ENCODE assay signal across 1 cellular context in genomic region chr12:106302401-106303201, GRCh38.
TF ChIP-seq lines count a peak whose summit lies in the region.

TSS of gene TCP11L2 (plus strand) at chr12:106302733. CDS start at chr12:106311076, 8,343 bp downstream.

TF ChIP-seq in HepG2, 621 proteins besides CTCF, POLR2A, EP300 and RAD21 (continued from another document and continues in another):
- TF ChIP-seq ZNF350 (CRISPR knock-in tag; IDR thresholded peaks at IDR 0.05; ENCODE audit: borderline replicate concordance, low read depth) (peak; percentile 79; the same call in 1 of the 2 replicates), ZNF275 (CRISPR knock-in tag; IDR thresholded peaks at IDR 0.05; ENCODE audit: borderline replicate concordance) (0 out of 2 replicates have a peak, but pooled peaks have one; percentile 58), PHF21A (CRISPR knock-in tag; IDR thresholded peaks at IDR 0.05) (0 out of 2 replicates have a peak, but pooled peaks have one; percentile 10), THAP8 (CRISPR knock-in tag; IDR thresholded peaks at IDR 0.05; ENCODE audit: borderline replicate concordance) (no peak), ZEB1 (IDR thresholded peaks at IDR 0.05; ENCODE audit: insufficient replicate concordance, low read depth) (no peak), ARID3A (IDR thresholded peaks at IDR 0.05; ENCODE audit: low read depth, low read length) (no peak), ZNF891 (CRISPR knock-in tag; IDR thresholded peaks at IDR 0.05) (peak; percentile 75), ESRRA (CRISPR knock-in tag; IDR thresholded peaks at IDR 0.05; ENCODE audit: low read depth) (peak; percentile 9; the same call in 1 of the 2 replicates), ZSCAN20 (CRISPR knock-in tag; IDR thresholded peaks at IDR 0.05; ENCODE audit: borderline replicate concordance) (no peak), ZC3H4 (CRISPR knock-in tag; IDR thresholded peaks at IDR 0.05; ENCODE audit: borderline replicate concordance) (no peak), MYPOP (CRISPR knock-in tag; IDR thresholded peaks at IDR 0.05) (no peak; the same call in 1 of the 2 replicates), ZNF343 (CRISPR knock-in tag; IDR thresholded peaks at IDR 0.05) (no peak; the same call in 1 of the 2 replicates), ZBTB4 (CRISPR knock-in tag; IDR thresholded peaks at IDR 0.05; ENCODE audit: borderline replicate concordance) (no peak), ZFP62 (CRISPR knock-in tag; IDR thresholded peaks at IDR 0.05) (no peak), WIZ (CRISPR knock-in tag; IDR thresholded peaks at IDR 0.05) (0 out of 2 replicates have a peak, but pooled peaks have one; percentile 8), STAG1 (CRISPR knock-in tag; IDR thresholded peaks at IDR 0.05) (no peak), ZSCAN31 (CRISPR knock-in tag; IDR thresholded peaks at IDR 0.05; ENCODE audit: low read depth) (0 out of 2 replicates have a peak, but pooled peaks have one; percentile 60), ZNF496 (CRISPR knock-in tag; IDR thresholded peaks at IDR 0.05; ENCODE audit: insufficient replicate concordance) (no peak), CSRNP2 (CRISPR knock-in tag; conservative IDR thresholded peaks at IDR 0.05; ENCODE audit: low read depth) (no peak), SUZ12 (IDR thresholded peaks at IDR 0.05; ENCODE audit: low read depth, low read length) (no peak), EEA1 (CRISPR knock-in tag; IDR thresholded peaks at IDR 0.05; ENCODE audit: borderline replicate concordance) (no peak), MTA1 (CRISPR knock-in tag; IDR thresholded peaks at IDR 0.05; ENCODE audit: borderline replicate concordance) (peak; percentile 67; the same call in 1 of the 2 replicates), ZNF317 (CRISPR knock-in tag; IDR thresholded peaks at IDR 0.05) (peak; percentile 76; the same call in 1 of the 2 replicates), SMC3 (IDR thresholded peaks at IDR 0.05; ENCODE audit: low read length) (no peak), E2F1 (CRISPR knock-in tag; IDR thresholded peaks at IDR 0.05) (no peak), DDIT3 (CRISPR knock-in tag; IDR thresholded peaks at IDR 0.05) (no peak), HBP1 (CRISPR knock-in tag; IDR thresholded peaks at IDR 0.05; ENCODE audit: low read depth) (no peak), ZBTB46 (CRISPR knock-in tag; IDR thresholded peaks at IDR 0.05; ENCODE audit: borderline replicate concordance) (0 out of 2 replicates have a peak, but pooled peaks have one; percentile 2), MEF2D (CRISPR knock-in tag; IDR thresholded peaks at IDR 0.05) (0 out of 2 replicates have a peak, but pooled peaks have one; percentile 18), BRD4 (CRISPR knock-in tag; IDR thresholded peaks at IDR 0.05) (no peak), TOPORS (CRISPR knock-in tag; IDR thresholded peaks at IDR 0.05) (no peak), DPF2 (CRISPR knock-in tag; IDR thresholded peaks at IDR 0.05; ENCODE audit: borderline replicate concordance, low read depth) (0 out of 2 replicates have a peak, but pooled peaks have one; percentile 5), PHF20 (CRISPR knock-in tag; IDR thresholded peaks at IDR 0.05) (no peak), POLR2AphosphoS2 (IDR thresholded peaks at IDR 0.05; ENCODE audit: low read depth, low read length) (no peak), HNF1A (IDR thresholded peaks at IDR 0.05; ENCODE audit: low read depth) (no peak), HNF1A (CRISPR knock-in tag; IDR thresholded peaks at IDR 0.05; ENCODE audit: borderline replicate concordance) (peak; percentile 61; the same call in 1 of the 2 replicates), TCF12 (IDR thresholded peaks at IDR 0.05) (no peak), TCF12 (CRISPR knock-in tag; IDR thresholded peaks at IDR 0.05) (no peak), NR3C1 (CRISPR knock-in tag; IDR thresholded peaks at IDR 0.05) (no peak), ZNF75D (CRISPR knock-in tag; IDR thresholded peaks at IDR 0.05; ENCODE audit: borderline replicate concordance) (no peak), ZBTB42 (CRISPR knock-in tag; IDR thresholded peaks at IDR 0.05) (peak; percentile 72; the same call in 1 of the 2 replicates), RORA (CRISPR knock-in tag; IDR thresholded peaks at IDR 0.05) (no peak), SNAPC2 (CRISPR knock-in tag; IDR thresholded peaks at IDR 0.05) (0 out of 2 replicates have a peak, but pooled peaks have one; percentile 42), KLF12 (CRISPR knock-in tag; IDR thresholded peaks at IDR 0.05; ENCODE audit: borderline replicate concordance) (no peak), MTF1 (CRISPR knock-in tag; IDR thresholded peaks at IDR 0.05) (no peak)
